ENCODE assay signal across 21 cellular contexts in the genomic region with DNA sequence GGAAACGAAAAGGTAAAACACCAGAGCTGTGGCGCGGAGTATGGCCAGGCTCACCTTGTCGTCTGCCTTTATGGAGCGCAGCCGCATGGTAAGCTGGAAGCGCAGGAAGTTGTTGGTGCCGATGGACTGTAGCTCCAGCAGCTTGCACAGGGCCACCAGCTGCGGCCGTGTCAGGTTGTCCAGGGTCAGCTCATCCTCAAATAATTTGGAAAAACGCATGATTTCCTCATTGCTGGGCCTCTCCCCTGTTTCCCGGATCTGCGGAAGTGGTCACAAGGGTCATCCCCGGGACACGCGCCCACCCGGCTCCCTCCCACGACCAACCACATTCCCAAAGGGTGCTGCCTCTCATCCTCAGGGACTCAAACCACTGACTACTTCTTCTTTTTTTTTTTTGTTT. TPM values are rescaled to one million over a fixed set of nuclear protein-coding genes. Genes with fewer than 3 reads are reported as not detected.
"Had no signal": no experiment of that assay in that cellular context is flagged by ENCODE, and none has a peak within 500 bp of the region (broad histone marks: within the 10 kb centered on the region; RNA-seq: fewer than 3 reads in every experiment).

No MANE protein-coding gene starts in this region.

- H3K27ac ChIP-seq: foreskin keratinocyte, gastroesophageal sphincter, heart left ventricle, hepatocyte, neutrophil, parathyroid adenoma, psoas muscle, sigmoid colon, vagina had no signal

- H2AFZ ChIP-seq: hepatocyte, parathyroid adenoma had no signal

- H3K9me3 ChIP-seq: gastroesophageal sphincter, heart left ventricle, mucosa of descending colon, neutrophil, psoas muscle, sigmoid colon, thyroid gland, vagina had no signal

- H3K9ac ChIP-seq: parathyroid adenoma had no signal

- H3K4me3 ChIP-seq: dorsolateral prefrontal cortex, gastroesophageal sphincter, heart left ventricle, hepatocyte, lung, mucosa of descending colon, psoas muscle, sigmoid colon, thyroid gland, vagina had no signal

- H3K4me2 ChIP-seq: hepatocyte had no signal

- H3K27me3 ChIP-seq: dorsolateral prefrontal cortex, foreskin keratinocyte, gastroesophageal sphincter, heart left ventricle, hepatocyte, neutrophil, sigmoid colon, thyroid gland, vagina had no signal

- H3K79me2 ChIP-seq: hepatocyte, parathyroid adenoma had no signal

- H3K4me1 ChIP-seq: foreskin keratinocyte, gastroesophageal sphincter, heart left ventricle, parathyroid adenoma, psoas muscle, vagina had no signal

- DNase-seq: dorsolateral prefrontal cortex; effector CD4-positive, alpha-beta T cell; foreskin keratinocyte; heart left ventricle; mesenchymal stem cell; mucosa of descending colon; naive B cell; psoas muscle; right cardiac atrium; sigmoid colon; stimulated activated CD4-positive, alpha-beta T cell treated with anti-CD3 and anti-CD28 coated beads, Interleukin-2, amount 100 ng/mL, for 24 hours; stimulated activated CD4-positive, alpha-beta T cell treated with anti-CD3 and anti-CD28 coated beads, Interleukin-4, amount 100 ng/mL, for 24 hours; thyroid gland; trophoblast cell had no signal

RNA-seq across cellular contexts. Expression of gene FGFR3, which starts 39.6 kb away (rescaled TPM):
- total RNA-seq: natural killer cell treated with Interleukin-12 subunit alpha and Interleukin-12 subunit beta and Interleukin-15 and Interleukin-18, amount 100 ng/mL, for 72 hours had no signal
